8 cellular contexts compared by ENCODE assay signal in the genomic region with DNA sequence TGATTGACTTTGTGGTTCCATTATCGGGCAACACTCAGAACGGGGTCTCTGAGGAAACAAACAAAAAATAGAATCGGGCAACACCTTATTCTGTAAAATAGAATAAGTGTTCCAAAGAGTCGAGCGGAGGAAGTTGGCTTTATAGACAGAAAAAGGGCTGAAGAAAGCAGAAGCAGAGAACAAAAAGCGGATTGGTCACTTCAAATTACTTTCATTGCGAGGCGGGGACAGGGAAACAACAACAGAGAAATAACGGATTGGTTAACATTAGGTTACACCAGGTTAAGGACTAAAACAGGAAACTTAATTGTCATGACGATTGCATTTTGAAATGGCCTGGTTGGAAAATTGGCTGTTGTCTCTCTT. TPM values are rescaled to one million over a fixed set of nuclear protein-coding genes. Genes with fewer than 3 reads are reported as not detected.
DNase-seq lines count a peak whose midpoint lies in the region; ATAC-seq, FAIRE-seq and TF ChIP-seq lines count a peak whose summit lies in the region.

No MANE protein-coding gene starts in this region.

- no peak overlapping the region for H2BK120ac ChIP-seq in H1 (replicated peaks; ENCODE audit: low read depth, low read length)

- peaks cover 0 to 8% of the 10 kb centered on the region in 2 experiments; a peak in 2 of 4 replicates for H3K79me2 ChIP-seq in H1 (ENCODE audit: control insufficient read depth in 1 of 2, insufficient read depth in 2 of 2, low read length in 2 of 2)

- 13% methylated on average over 10 of the region's 10 CpGs; no CpG with 5 or more reads in 1 of the 2 experiments for WGBS in H1 (ENCODE audit: extremely low coverage in 1 of 2, insufficient coverage in 1 of 2, insufficient read length in 1 of 2, insufficient replicate concordance in 2 of 2, low coverage in 1 of 2, low lambda C conversion rate in 2 of 2, missing lambda C conversion rate in 1 of 2), 2 experiments
- 0 to 2% methylated on average over 10 of the region's 10 CpGs for WGBS in tibial nerve, 2 donors

- ATAC-seq in Right ventricle myocardium inferior (peak; percentile 26), memory B cell (ENCODE audit: low read depth) (peak; percentile 39)

- H2BK12ac ChIP-seq in H1 (ENCODE audit: low read depth, low read length) = no peak overlapping the region

- CTCF ChIA-PET in H1 (lab: Charles Lee; ENCODE audit: partially characterized antibody) = interaction anchor here (0.5 to 2.5 kb wide), 7 partner anchors 18 to 340 kb away, joined by 3 to 10 read pairs (median 5); no protein-coding TSS in a partner anchor

- no peak overlapping the region for H3K14ac ChIP-seq in H1 (ENCODE audit: insufficient read length)

- DNase-seq in Right ventricle myocardium inferior (ENCODE audit: missing footprints) (no peak), cardiac septum (ENCODE audit: low spot score) (no peak), SKM-1 treated with dmso at 0.1 percent for 144 hours (lab: John Stamatoyannopoulos, UW; ENCODE audit: unreplicated experiment) (peak; percentile 95), H1 (ENCODE audit: low read depth in 1 of 2, low spot score in 2 of 2) (no peak), memory B cell (ENCODE audit: low spot score in 2 of 2) (peak in 1 of 2 donors; percentile 48), tibial nerve (ENCODE audit: low spot score in 2 of 2) (peak in 1 of 2 donors; percentile 33), posterior vena cava (ENCODE audit: low spot score) (no peak)

- H3K4ac ChIP-seq in H1 (replicated peaks; ENCODE audit: insufficient read length, low read depth, low read length) = no peak overlapping the region

- TF ChIP-seq POLR2A in H1 (IDR thresholded peaks at IDR 0.05; ENCODE audit: control extremely low read depth in 1 of 2, low read depth in 2 of 2, low read length in 2 of 2) = no peak
- no peak for TF ChIP-seq POLR2A in tibial nerve (IDR thresholded peaks at IDR 0.05)

- intact Hi-C loops in Right ventricle myocardium inferior (cut with DNase I) (loop anchor here (10.0 kb wide), 2 partner anchors 170 to 390 kb away; a partner anchor contains a TSS), cardiac septum (cut with DNase I) (loop anchor here (10.0 kb wide), 2 partner anchors 200 to 390 kb away; a partner anchor contains a TSS), posterior vena cava (cut with DNase I) (loop anchor here in 1 of 2 donors (10.0 kb wide), 1 partner anchor 210 kb away; no protein-coding TSS in a partner anchor)

- no peaks in the 10 kb centered on the region for H3K36me3 Mint-ChIP-seq in memory B cell

- H3K9ac ChIP-seq in HUES48 (ENCODE audit: low read depth, low read length) = peak overlapping the region; percentile 94; the same call in 1 of the 2 replicates
- H3K9ac ChIP-seq in H1 (replicated peaks in 1 of 4; ENCODE audit: extremely low read depth in 1 of 4, low read depth in 3 of 4, low read length in 3 of 4) = peak overlapping the region in 3 of 4 experiments; percentile 14 to 44 (median 20); a peak in 2 of 7 replicates

- H3K27me3 Mint-ChIP-seq in memory B cell = no peaks in the 10 kb centered on the region

- no peak overlapping the region for H2BK15ac ChIP-seq in H1 (ENCODE audit: low read length)

- no peak overlapping the region for H4K91ac ChIP-seq in H1 (replicated peaks; ENCODE audit: insufficient read length, low read length)

- H3K4me3 ChIP-seq in HUES48 (ENCODE audit: low read depth, low read length) (peak overlapping the region; percentile 87), H1 (ENCODE audit: extremely low read depth in 1 of 4, insufficient read depth in 2 of 4, low read depth in 3 of 4, low read length in 4 of 4) (peak overlapping the region; percentile 69 to 79 (median 74); a peak in 7 of 8 replicates), tibial nerve (peak overlapping the region; percentile 40 to 70 (median 58))

- no peak overlapping the region for H2BK20ac ChIP-seq in H1 (ENCODE audit: low read length)

- H3K36me3 ChIP-seq in HUES48 (ENCODE audit: control insufficient read depth, insufficient read depth, low read length) = no peaks in the 10 kb centered on the region
- H3K36me3 ChIP-seq in H1 (ENCODE audit: control insufficient read depth in 2 of 4, insufficient read depth in 4 of 4, low read length in 3 of 4) = no peaks in the 10 kb centered on the region
- H3K36me3 ChIP-seq in tibial nerve = no peaks in the 10 kb centered on the region

- TF ChIP-seq CTCF in H1 (IDR thresholded peaks at IDR 0.05; ENCODE audit: control extremely low read depth in 1 of 3, insufficient read depth in 1 of 3, low read depth in 1 of 3, low read length in 3 of 3) (no peak), tibial nerve (IDR thresholded peaks at IDR 0.05) (no peak)

- H3K9me3 Mint-ChIP-seq in memory B cell = no peaks in the 10 kb centered on the region

- TF ChIP-seq RAD21 in H1 (IDR thresholded peaks at IDR 0.05 in 1 of 2, conservative IDR thresholded peaks at IDR 0.05 in 1 of 2; ENCODE audit: low read depth in 2 of 2, low read length in 2 of 2) = no peak

- H3K27me3 ChIP-seq in HUES48 (ENCODE audit: control insufficient read depth, insufficient read depth, low read length) (peaks cover 12% of the 10 kb centered on the region), H1 (replicated peaks in 1 of 4; ENCODE audit: control insufficient read depth in 3 of 4, extremely low read depth in 1 of 4, insufficient read depth in 3 of 4, low read length in 3 of 4) (peaks cover 0 to 8% (median 4%) of the 10 kb centered on the region in 4 experiments; a peak in 6 of 7 replicates), tibial nerve (no peaks in the 10 kb centered on the region)

- peaks cover 26% of the 10 kb centered on the region for H3K4me1 Mint-ChIP-seq in memory B cell

- no peak overlapping the region; the same call in 1 of the 2 replicates for H2BK5ac ChIP-seq in H1 (ENCODE audit: low read depth, low read length)

- H3K18ac ChIP-seq in H1 (ENCODE audit: extremely low read depth, low read length) = no peak overlapping the region

- H3K23ac ChIP-seq in H1 (ENCODE audit: insufficient read length) = no peak overlapping the region

- peak overlapping the region; percentile 84 for H2AFZ ChIP-seq in H1 (ENCODE audit: low read length)

- H3K4me1 ChIP-seq in HUES48 (ENCODE audit: control insufficient read depth, insufficient read depth, low read length) (peaks cover 6% of the 10 kb centered on the region; the same call in 1 of the 2 replicates), H1 (replicated peaks in 1 of 4; ENCODE audit: control insufficient read depth in 3 of 4, insufficient read depth in 4 of 4, low read length in 3 of 4) (no peaks in the 10 kb centered on the region; a peak in 1 of 7 replicates), tibial nerve (peaks cover 0 to 24% (median 6%) of the 10 kb centered on the region in 4 donors)

- POLR2A ChIA-PET in H1 (lab: Charles Lee; ENCODE audit: partially characterized antibody) = interaction anchor here (0.7 to 1.5 kb wide), 8 partner anchors 14 to 272 kb away, joined by 3 to 6 read pairs (median 4); no protein-coding TSS in a partner anchor

- H3K4me3 Mint-ChIP-seq in memory B cell = peak overlapping the region; percentile 95

- FAIRE-seq in H1 (lab: Jason Lieb, UNC) = no peak

- H4K8ac ChIP-seq in H1 (ENCODE audit: extremely low read depth, insufficient read depth, low read length) = no peak overlapping the region

- peak overlapping the region; percentile 75 to 86 for H3K4me2 ChIP-seq in H1 (ENCODE audit: insufficient read depth in 1 of 2, low read depth in 2 of 2, low read length in 2 of 2)

- TF ChIP-seq EP300 in H1 (IDR thresholded peaks at IDR 0.05; ENCODE audit: borderline replicate concordance in 1 of 2, low read depth in 2 of 2, low read length in 2 of 2) (no peak), tibial nerve (IDR thresholded peaks at IDR 0.05) (peak in 1 of 2 donors; percentile 51)

- H3K79me1 ChIP-seq in H1 (ENCODE audit: low read depth, low read length) = no peaks in the 10 kb centered on the region

- H3K27ac ChIP-seq in HUES48 (ENCODE audit: low read depth, low read length) (peak overlapping the region; percentile 93), H1 (ENCODE audit: low read depth, low read length) (no peak overlapping the region), tibial nerve (peak overlapping the region; percentile 88 to 94 (median 90))

- no peak overlapping the region for H4K5ac ChIP-seq in H1 (ENCODE audit: insufficient read length, low read depth, low read length)

- H3K56ac ChIP-seq in H1 (replicated peaks; ENCODE audit: insufficient read length, low read depth, low read length) = no peak overlapping the region

- no peaks in the 10 kb centered on the region for H4K20me1 ChIP-seq in H1 (replicated peaks in 1 of 2; ENCODE audit: control insufficient read depth in 1 of 2, insufficient read depth in 2 of 2, low read length in 2 of 2)

- 0 out of 2 replicates have a peak, but pooled peaks cover 3% of the 10 kb centered on the region for H3K23me2 ChIP-seq in H1 (ENCODE audit: low read depth, low read length)

- peak overlapping the region; percentile 92 for H3K27ac Mint-ChIP-seq in memory B cell

- no peak overlapping the region for H2AK5ac ChIP-seq in H1 (ENCODE audit: low read depth, low read length)

- no peaks in the 10 kb centered on the region for H3K9me3 ChIP-seq in HUES48 (ENCODE audit: control insufficient read depth, insufficient read depth, low read length)
- H3K9me3 ChIP-seq in H1 (ENCODE audit: insufficient read depth in 2 of 2, low read depth in 1 of 2, low read length in 1 of 2) = no peaks in the 10 kb centered on the region
- H3K9me3 ChIP-seq in tibial nerve = no peaks in the 10 kb centered on the region

RNA-seq across cellular contexts. Expression of a gene that starts 0.4 kb away (rescaled TPM):
- total RNA-seq in Right ventricle myocardium inferior (27.3 TPM), cardiac septum (13.1 TPM), tibial nerve (10 to 100 TPM in 3 of 4 donors, 1 to 10 TPM in 1; 9.2 to 17.7 (median 11.6) TPM), posterior vena cava (1 to 10 TPM; 7.3 to 7.9 TPM)
- 19.8 and 21.5 TPM in 2 replicates for total RNA-seq in H1 (2021; fragmentation: NEBNext Ultra II Directional; extraction: Animal tissue kit (Norgen Biotek cat#: 25700))
- 15.5 and 22.9 TPM in 2 replicates for polyA plus RNA-seq in H1 (2011; rRNA removed)
- 20.2 TPM for polyA plus RNA-seq in H1 (2011; cell fraction: cytosol; rRNA removed)
- polyA plus RNA-seq in H1 (2011; cell fraction: nucleus; rRNA removed) = 7.3 TPM
- polyA plus RNA-seq in H1 (2012, experiment 1 of 2) = 13.1 to 15.3 TPM (median 14.5 TPM) in 4 replicates
- 8.7 TPM for polyA plus RNA-seq in H1 (2012, experiment 2 of 2)
- 26.9 TPM for polyA plus RNA-seq in H1 (2013, experiment 1 of 2)
- polyA plus RNA-seq in H1 (2013, experiment 2 of 2) = 31.5 TPM
- 13.7 and 15.8 TPM in 2 replicates for polyA minus RNA-seq in H1 (2011; rRNA and poly(A)+ RNA removed)
- 10.1 TPM for polyA minus RNA-seq in H1 (2011; cell fraction: cytosol; rRNA and poly(A)+ RNA removed)
- 14.6 TPM for polyA minus RNA-seq in H1 (2011; cell fraction: nucleus; rRNA and poly(A)+ RNA removed)

RNA-seq across cellular contexts. Expression of a gene that starts 49.6 kb away (rescaled TPM):
- 1.8 TPM for total RNA-seq in Right ventricle myocardium inferior
- 0.97 TPM for total RNA-seq in cardiac septum
- total RNA-seq in H1 (2021; fragmentation: NEBNext Ultra II Directional; extraction: Animal tissue kit (Norgen Biotek cat#: 25700)) = 5.0 and 5.4 TPM in 2 replicates
- polyA plus RNA-seq in H1 (2011; rRNA removed) = 1.2 and 1.5 TPM in 2 replicates
- 1.1 TPM for polyA plus RNA-seq in H1 (2011; cell fraction: cytosol; rRNA removed)
- polyA plus RNA-seq in H1 (2011; cell fraction: nucleus; rRNA removed) = 1.1 TPM
- 1.7 to 2.2 TPM (median 2.0 TPM) in 4 replicates for polyA plus RNA-seq in H1 (2012, experiment 1 of 2)
- 1.4 TPM for polyA plus RNA-seq in H1 (2012, experiment 2 of 2)
- polyA plus RNA-seq in H1 (2013, experiment 1 of 2) = 4.5 TPM
- polyA plus RNA-seq in H1 (2013, experiment 2 of 2) = 4.5 TPM
- 1.2 and 2.1 TPM in 2 replicates for polyA minus RNA-seq in H1 (2011; rRNA and poly(A)+ RNA removed)
- 2.7 TPM for polyA minus RNA-seq in H1 (2011; cell fraction: cytosol; rRNA and poly(A)+ RNA removed)
- 1.1 TPM for polyA minus RNA-seq in H1 (2011; cell fraction: nucleus; rRNA and poly(A)+ RNA removed)
- 1 to 10 TPM; 2.0 to 3.0 (median 2.7) TPM for total RNA-seq in tibial nerve
- total RNA-seq in posterior vena cava = 1 to 10 TPM; 2.8 to 4.4 TPM
